10 cellular contexts compared by ENCODE assay signal in genomic region chr16:28130099-28131088, GRCh38.
DNase-seq lines count a peak whose midpoint lies in the region; TF ChIP-seq lines count a peak whose summit lies in the region.
"Had no signal": no experiment of that assay in that cellular context is flagged by ENCODE, and none has a peak within 500 bp of the region (broad histone marks: within the 10 kb centered on the region; RNA-seq: fewer than 3 reads in every experiment).

No MANE protein-coding gene starts in this region.

- H2AK5ac ChIP-seq in neuronal stem cell (ENCODE audit: low read depth, low read length) = no peak overlapping the region

- H3K9ac ChIP-seq in neuronal stem cell (ENCODE audit: low read depth, low read length, poor library complexity) (no peak overlapping the region), Karpas-422 (ENCODE audit: low read length) (no peak overlapping the region)

- 58% methylated on average over 11 of the region's 11 CpGs for WGBS in esophagus muscularis mucosa
- WGBS in neuronal stem cell (ENCODE audit: extremely low coverage in 2 of 2, insufficient read length in 2 of 2, insufficient replicate concordance in 1 of 2), 2 donors = no CpG with 5 or more reads among the region's 11 CpGs

- no peak overlapping the region for H2BK12ac ChIP-seq in neuronal stem cell (ENCODE audit: low read length)

- H3K79me2 ChIP-seq in Karpas-422 (ENCODE audit: low read length) = peaks cover 42% of the 10 kb centered on the region

- no peak overlapping the region for H2BK15ac ChIP-seq in neuronal stem cell (ENCODE audit: low read length)

- H3K27ac ChIP-seq in esophagus muscularis mucosa (replicated peaks in 1 of 4) = peak overlapping the region; percentile 56 to 73 (median 62)
- no peak overlapping the region for H3K27ac ChIP-seq in neuronal stem cell (replicated peaks; ENCODE audit: low read length)
- no peak overlapping the region for H3K27ac ChIP-seq in Karpas-422 (ENCODE audit: low read length)
- peak overlapping the region in 2 of 4 donors; percentile 18 to 53 for H3K27ac ChIP-seq in Peyer's patch

- H3K4me1 ChIP-seq in esophagus muscularis mucosa (peaks cover 0 to 22% (median 20%) of the 10 kb centered on the region in 4 donors), neuronal stem cell (ENCODE audit: control insufficient read depth in 2 of 2, insufficient read depth in 1 of 2, low read depth in 1 of 2, low read length in 2 of 2) (peaks cover 0 to 5% of the 10 kb centered on the region in 2 donors), Karpas-422 (ENCODE audit: low read length) (no peaks in the 10 kb centered on the region), Peyer's patch (no peaks in the 10 kb centered on the region)

- H3K9me3 ChIP-seq in esophagus muscularis mucosa = no peaks in the 10 kb centered on the region
- no peaks in the 10 kb centered on the region for H3K9me3 ChIP-seq in neuronal stem cell (replicated peaks in 1 of 2; ENCODE audit: control insufficient read depth in 2 of 2, insufficient read depth in 1 of 2, low read depth in 1 of 2, low read length in 2 of 2)
- no peaks in the 10 kb centered on the region for H3K9me3 ChIP-seq in Karpas-422 (ENCODE audit: low read length)
- H3K9me3 ChIP-seq in Peyer's patch = no peaks in the 10 kb centered on the region

- H3K23ac ChIP-seq in neuronal stem cell (ENCODE audit: low read depth, low read length, poor library complexity) = no peak overlapping the region

- H3K14ac ChIP-seq in neuronal stem cell (ENCODE audit: low read length) = no peak overlapping the region

- DNase-seq in AG10803 (ENCODE audit: low read depth) (peak; percentile 59), MV-4-11 (lab: John Stamatoyannopoulos, UW) (peak; percentile 9), esophagus muscularis mucosa (ENCODE audit: extremely low spot score) (no peak), neuronal stem cell (ENCODE audit: low spot score) (peak; percentile 1), erythroblast (lab: John Stamatoyannopoulos, UW) (no peak), Karpas-422 (no peak), Peyer's patch (no peak)
- DNase-seq in stimulated activated CD4-positive, alpha-beta T cell treated with anti-CD3 and anti-CD28 coated beads, Interleukin-4, amount 100 ng/mL, for 1 hour = no peak
- DNase-seq: NCI-H1436, nucleus accumbens had no signal

- H3K4me3 ChIP-seq in AG10803 (ENCODE audit: low read length) (no peak overlapping the region), esophagus muscularis mucosa (no peak overlapping the region), neuronal stem cell (ENCODE audit: low read length in 2 of 2) (no peak overlapping the region), Karpas-422 (ENCODE audit: low read length) (no peak overlapping the region), Peyer's patch (no peak overlapping the region)

- H4K8ac ChIP-seq in neuronal stem cell (ENCODE audit: low read depth, low read length) = no peak overlapping the region

- H4K91ac ChIP-seq in neuronal stem cell (ENCODE audit: low read depth, low read length, poor library complexity) = no peak overlapping the region

- H2AFZ ChIP-seq in neuronal stem cell (ENCODE audit: low read length) (no peak overlapping the region), Karpas-422 (ENCODE audit: low read length) (no peak overlapping the region)

- no peak overlapping the region for H3K18ac ChIP-seq in neuronal stem cell (ENCODE audit: low read length)

- no peak overlapping the region for H2BK5ac ChIP-seq in neuronal stem cell (ENCODE audit: low read length)

- TF ChIP-seq CTCF in AG10803 (conservative IDR thresholded peaks at IDR 0.05; ENCODE audit: low read length) (no peak), esophagus muscularis mucosa (IDR thresholded peaks at IDR 0.05) (no peak), Peyer's patch (IDR thresholded peaks at IDR 0.05) (no peak)

- H3K4ac ChIP-seq in neuronal stem cell (ENCODE audit: low read length) = no peak overlapping the region

- H3K27me3 ChIP-seq in esophagus muscularis mucosa (no peaks in the 10 kb centered on the region), neuronal stem cell (ENCODE audit: control insufficient read depth in 3 of 3, insufficient read depth in 3 of 3, low read depth in 1 of 3, low read length in 3 of 3) (no peaks in the 10 kb centered on the region), Karpas-422 (ENCODE audit: low read length) (no peaks in the 10 kb centered on the region), Peyer's patch (no peaks in the 10 kb centered on the region)

- peaks cover 3% of the 10 kb centered on the region for H3K79me1 ChIP-seq in neuronal stem cell (ENCODE audit: low read depth, low read length)

- H3K4me2 ChIP-seq in neuronal stem cell (ENCODE audit: insufficient read depth, low read length, poor library complexity, severe bottlenecking) (no peak overlapping the region), Karpas-422 (ENCODE audit: low read depth, low read length, poor library complexity, severe bottlenecking) (no peak overlapping the region)

- no peaks in the 10 kb centered on the region for H3K9me2 ChIP-seq in Karpas-422 (replicated peaks; ENCODE audit: insufficient read depth, low read length)

- peaks cover 49 to 100% (median 90%) of the 10 kb centered on the region in 4 donors for H3K36me3 ChIP-seq in esophagus muscularis mucosa
- H3K36me3 ChIP-seq in neuronal stem cell (replicated peaks in 1 of 2; ENCODE audit: control insufficient read depth in 2 of 2, insufficient read depth in 2 of 2, low read length in 2 of 2) = peaks cover 28 to 100% of the 10 kb centered on the region in 2 donors
- peaks cover 85% of the 10 kb centered on the region for H3K36me3 ChIP-seq in Karpas-422 (ENCODE audit: insufficient read depth, low read length)
- H3K36me3 ChIP-seq in Peyer's patch = peaks cover 0 to 97% (median 0%) of the 10 kb centered on the region in 3 donors

- intact Hi-C loops in esophagus muscularis mucosa (cut with DNase I) = no loop called here

- H4K20me1 ChIP-seq in Karpas-422 (ENCODE audit: insufficient read depth, low read depth, low read length) = peaks cover 5% of the 10 kb centered on the region

- no peak overlapping the region for H2BK120ac ChIP-seq in neuronal stem cell (ENCODE audit: low read depth, low read length)

- no peak for TF ChIP-seq EP300 in esophagus muscularis mucosa (IDR thresholded peaks at IDR 0.05)

- TF ChIP-seq POLR2A in esophagus muscularis mucosa (IDR thresholded peaks at IDR 0.05; ENCODE audit: low read depth) (no peak), erythroblast (IDR thresholded peaks at IDR 0.05; ENCODE audit: low read length) (no peak), Peyer's patch (IDR thresholded peaks at IDR 0.05) (no peak)

Comparison
In these comparisons a context has a peak if more than half of its experiments do, and no peak if none do; other contexts are left out.
1. DNase-seq: peak in AG10803 (single experiment), MV-4-11 (single experiment) and neuronal stem cell (single experiment); none in esophagus muscularis mucosa (single experiment), stimulated activated CD4-positive, alpha-beta T cell treated with anti-CD3 and anti-CD28 coated beads, Interleukin-4, amount 100 ng/mL, for 1 hour (single experiment), erythroblast (0 of 2), Karpas-422 (single experiment) and Peyer's patch (0 of 3).
2. H3K27ac ChIP-seq: peak in esophagus muscularis mucosa (4 of 4); none in neuronal stem cell (single experiment) and Karpas-422 (single experiment).